Comparison of ENCODE assay signal across 8 cellular contexts in the genomic region with DNA sequence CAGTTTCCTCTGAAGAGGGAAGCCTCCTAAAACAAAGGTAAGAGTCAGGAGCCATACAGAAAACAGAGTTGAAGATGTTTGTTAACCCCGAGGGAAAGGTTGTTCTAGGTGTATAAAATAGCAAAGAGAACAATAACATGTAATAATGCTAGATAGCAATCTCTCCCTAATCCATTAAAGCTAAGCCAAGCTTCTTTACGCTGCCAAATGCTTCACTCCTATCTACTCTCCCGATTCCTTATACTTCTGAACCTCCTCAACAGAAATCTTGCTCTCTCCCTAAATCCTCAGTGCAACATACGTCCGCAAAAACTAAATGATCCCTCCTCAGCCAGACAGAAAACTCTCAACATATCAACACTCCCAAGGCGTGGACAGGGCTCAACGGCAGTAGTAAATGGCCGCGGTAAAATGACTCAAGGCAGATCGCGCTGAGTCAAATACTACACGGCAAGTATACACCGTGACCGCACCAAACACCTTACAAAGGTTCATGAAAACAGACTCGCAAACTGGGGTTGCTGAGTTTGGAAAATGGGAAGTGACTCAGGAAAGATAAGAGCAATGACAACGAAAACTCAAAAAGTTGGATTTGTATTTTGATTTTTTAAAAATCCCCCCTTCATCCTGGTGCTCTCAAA. TPM values are rescaled to one million over a fixed set of nuclear protein-coding genes. Genes with fewer than 3 reads are reported as not detected.
A peak's percentile ranks its signal among the peaks of the same experiment; 100 is the strongest.
DNase-seq lines count a peak whose midpoint lies in the region; FAIRE-seq and TF ChIP-seq lines count a peak whose summit lies in the region.

No MANE protein-coding gene starts in this region.

- FAIRE-seq in keratinocyte (lab: Jason Lieb, UNC), result peak; percentile 92
- no peak for FAIRE-seq in GM12892 (lab: Jason Lieb, UNC)

- H3K4me3 ChIP-seq in HAP-1 (peak overlapping the region; percentile 76), Loucy (ENCODE audit: low read length, poor library complexity, severe bottlenecking) (peak overlapping the region; percentile 88), keratinocyte (ENCODE audit: control insufficient read depth in 2 of 3, extremely low read depth in 1 of 3, insufficient read depth in 2 of 3, low read depth in 1 of 3, low read length in 3 of 3) (peak overlapping the region; percentile 90 to 96 (median 93))

- H3K27ac ChIP-seq in caudate nucleus (ENCODE audit: low read depth, low read length) (peak overlapping the region; percentile 98), keratinocyte (ENCODE audit: control insufficient read depth, insufficient read depth, low read length) (peak overlapping the region; percentile 90)

- dilution Hi-C loops in keratinocyte (cut with MboI; ENCODE audit: extremely low pct_ligation_motif_present, low sequenced_read_pairs), result no loop called here

- no peaks in the 10 kb centered on the region for H3K9me2 ChIP-seq in Loucy (replicated peaks; ENCODE audit: low read depth, low read length)

- TF ChIP-seq POLR2A in GM12892 (IDR thresholded peaks at IDR 0.05; ENCODE audit: low read depth, low read length), result no peak

- in situ Hi-C loops in HAP-1 (cut with MboI; ENCODE audit: low sequenced_read_pairs), result no loop called here

- peaks cover 50% of the 10 kb centered on the region for H3K79me2 ChIP-seq in Loucy (ENCODE audit: insufficient read depth, low read length)
- H3K79me2 ChIP-seq in keratinocyte (ENCODE audit: control insufficient read depth, insufficient read depth, low read length), result peaks cover 36% of the 10 kb centered on the region

- no peak for TF ChIP-seq CTCF in GM10266 (IDR thresholded peaks at IDR 0.05; ENCODE audit: control insufficient read depth, insufficient read depth, low read depth, missing control alignments)
- TF ChIP-seq CTCF in Loucy (conservative IDR thresholded peaks at IDR 0.05; ENCODE audit: low read length), result no peak
- no peak for TF ChIP-seq CTCF in keratinocyte (optimal IDR thresholded peaks at IDR 0.05 in 1 of 3, IDR thresholded peaks at IDR 0.05 in 1 of 3, conservative IDR thresholded peaks at IDR 0.05 in 1 of 3; ENCODE audit: extremely low read depth in 1 of 3, insufficient read depth in 2 of 3, low read length in 3 of 3)

- H3K4me2 ChIP-seq in Loucy (ENCODE audit: low read depth, low read length, poor library complexity, severe bottlenecking) (peak overlapping the region; percentile 88), keratinocyte (ENCODE audit: control insufficient read depth, extremely low read depth, insufficient read depth, low read depth, low read length) (peak overlapping the region; percentile 90)

- no peaks in the 10 kb centered on the region for H3F3A ChIP-seq in Loucy (ENCODE audit: low read depth)

- H3K36me3 ChIP-seq in HAP-1 (replicated peaks) (peaks cover 14% of the 10 kb centered on the region), Loucy (ENCODE audit: insufficient read depth, low read length) (no peaks in the 10 kb centered on the region), keratinocyte (ENCODE audit: control insufficient read depth in 2 of 2, extremely low read depth in 1 of 2, insufficient read depth in 2 of 2, low read length in 2 of 2) (peaks cover 4 to 14% of the 10 kb centered on the region in 2 experiments)

- no peaks in the 10 kb centered on the region for H3K9me3 ChIP-seq in HAP-1
- H3K9me3 ChIP-seq in Loucy (ENCODE audit: insufficient read depth, low read depth, low read length), result no peaks in the 10 kb centered on the region
- no peaks in the 10 kb centered on the region for H3K9me3 ChIP-seq in keratinocyte (ENCODE audit: control insufficient read depth, low read depth, low read length)

- peak; percentile 40 for DNase-seq in GM10266 (ENCODE audit: extremely low spot score)
- DNase-seq in HAP-1 (ENCODE audit: low spot score in 2 of 2), result peak; percentile 45 to 50
- peak; percentile 37 for DNase-seq in UCSD-AML1 (lab: John Stamatoyannopoulos, UW; ENCODE audit: unreplicated experiment)
- peak in 19 of 61 donors; percentile 12 to 75 (median 40) for DNase-seq in caudate nucleus (lab: John Stamatoyannopoulos, UW)
- no peak for DNase-seq in keratinocyte (ENCODE audit: low read depth, low spot score)
- DNase-seq in stimulated activated CD4-positive, alpha-beta T cell treated with anti-CD3 and anti-CD28 coated beads, Interleukin-15, amount 100 ng/mL, for 24 hours, result peak; percentile 73
- DNase-seq in GM12892 (ENCODE audit: insufficient read length), result no peak

- H3K9ac ChIP-seq in Loucy (ENCODE audit: low read depth, low read length, poor library complexity, severe bottlenecking) (peak overlapping the region; percentile 81), keratinocyte (ENCODE audit: control insufficient read depth, extremely low read depth, insufficient read depth, low read length) (peak overlapping the region; percentile 94)

- H3K4me1 ChIP-seq in HAP-1 (peaks cover 3% of the 10 kb centered on the region), Loucy (ENCODE audit: insufficient read depth, low read length, poor library complexity, severe bottlenecking) (peaks cover 50% of the 10 kb centered on the region), keratinocyte (ENCODE audit: control insufficient read depth, extremely low read depth, insufficient read depth, low read length) (peaks cover 11% of the 10 kb centered on the region)

- H2AFZ ChIP-seq in Loucy (ENCODE audit: low read length), result peak overlapping the region; percentile 49
- H2AFZ ChIP-seq in keratinocyte (ENCODE audit: control insufficient read depth, low read length), result peak overlapping the region; percentile 32

- H3K27me3 ChIP-seq in HAP-1 (ENCODE audit: low read depth) (no peaks in the 10 kb centered on the region), Loucy (ENCODE audit: insufficient read depth, low read length, poor library complexity, severe bottlenecking) (no peaks in the 10 kb centered on the region), keratinocyte (ENCODE audit: control insufficient read depth, extremely low read depth, insufficient read depth, low read length) (no peaks in the 10 kb centered on the region)

- H4K20me1 ChIP-seq in Loucy (ENCODE audit: insufficient read depth, low read length, poor library complexity, severe bottlenecking) (peaks cover 29% of the 10 kb centered on the region), keratinocyte (ENCODE audit: control insufficient read depth, extremely low read depth, insufficient read depth, low read length) (no peaks in the 10 kb centered on the region)

- H3K9me1 ChIP-seq in keratinocyte (ENCODE audit: control insufficient read depth, extremely low read depth, insufficient read depth, low read length), result no peaks in the 10 kb centered on the region

RNA-seq across cellular contexts. Expression of gene CLDND1, which starts 0.7 kb away (rescaled TPM):
- 92.0 to 137 TPM (median 126 TPM) in 3 replicates for polyA plus RNA-seq in keratinocyte
- 57.5 TPM for polyA plus RNA-seq in keratinocyte (2011; ENCODE audit: low read depth)
- 74.2 and 135 TPM in 2 replicates for polyA plus RNA-seq in keratinocyte (2011; cell fraction: cytosol; rRNA removed)
- 179 and 238 TPM in 2 replicates for polyA plus RNA-seq in keratinocyte (2011; cell fraction: nucleus; rRNA removed)
- 39.4 and 160 TPM in 2 replicates for polyA plus RNA-seq in keratinocyte (2012; ENCODE audit: low replicate concordance)
- 61.0 to 132 TPM (median 88.0 TPM) in 3 replicates for polyA minus RNA-seq in keratinocyte
- 47.4 TPM for polyA minus RNA-seq in keratinocyte (2011; cell fraction: cytosol; rRNA and poly(A)+ RNA removed)
- polyA minus RNA-seq in keratinocyte (2011; cell fraction: nucleus; rRNA and poly(A)+ RNA removed), result 37.5 and 80.5 TPM in 2 replicates
- 98.8 TPM for polyA plus RNA-seq in GM12892 (2012; ENCODE audit: missing spikeins)

RNA-seq across cellular contexts. Expression of gene GPR15, which starts 9.8 kb away (rescaled TPM):
- 0.05 TPM in 1 of 3 replicates, not detected in the others for polyA plus RNA-seq in keratinocyte
- not detected for polyA plus RNA-seq in keratinocyte (2011; ENCODE audit: low read depth)
- not detected in 2 replicates for polyA plus RNA-seq in keratinocyte (2011; cell fraction: cytosol; rRNA removed)
- polyA plus RNA-seq in keratinocyte (2011; cell fraction: nucleus; rRNA removed), result not detected in 2 replicates
- polyA plus RNA-seq in keratinocyte (2012; ENCODE audit: low replicate concordance), result not detected in 2 replicates
- not detected in 3 replicates for polyA minus RNA-seq in keratinocyte
- polyA minus RNA-seq in keratinocyte (2011; cell fraction: cytosol; rRNA and poly(A)+ RNA removed), result not detected
- polyA minus RNA-seq in keratinocyte (2011; cell fraction: nucleus; rRNA and poly(A)+ RNA removed), result not detected in 2 replicates
- 124 TPM for polyA plus RNA-seq in GM12892 (2012; ENCODE audit: missing spikeins)

RNA-seq across cellular contexts. Expression of gene OR5K2, which starts 24.5 kb away (rescaled TPM):
- not detected in 3 replicates for polyA plus RNA-seq in keratinocyte
- not detected for polyA plus RNA-seq in keratinocyte (2011; ENCODE audit: low read depth)
- not detected in 2 replicates for polyA plus RNA-seq in keratinocyte (2011; cell fraction: cytosol; rRNA removed)
- not detected in 2 replicates for polyA plus RNA-seq in keratinocyte (2011; cell fraction: nucleus; rRNA removed)
- 0.16 TPM in 1 of 2 replicates, not detected in the other for polyA plus RNA-seq in keratinocyte (2012; ENCODE audit: low replicate concordance)
- not detected in 3 replicates for polyA minus RNA-seq in keratinocyte
- not detected for polyA minus RNA-seq in keratinocyte (2011; cell fraction: cytosol; rRNA and poly(A)+ RNA removed)
- not detected in 2 replicates for polyA minus RNA-seq in keratinocyte (2011; cell fraction: nucleus; rRNA and poly(A)+ RNA removed)
- polyA plus RNA-seq in GM12892 (2012; ENCODE audit: missing spikeins), result not detected

RNA-seq across cellular contexts. Expression of gene OR5K1, which starts 59.0 kb away (rescaled TPM):
- polyA plus RNA-seq in keratinocyte, result not detected in 3 replicates
- not detected for polyA plus RNA-seq in keratinocyte (2011; ENCODE audit: low read depth)
- not detected in 2 replicates for polyA plus RNA-seq in keratinocyte (2011; cell fraction: cytosol; rRNA removed)
- not detected in 2 replicates for polyA plus RNA-seq in keratinocyte (2011; cell fraction: nucleus; rRNA removed)
- polyA plus RNA-seq in keratinocyte (2012; ENCODE audit: low replicate concordance), result not detected in 2 replicates
- polyA minus RNA-seq in keratinocyte, result not detected in 3 replicates
- polyA minus RNA-seq in keratinocyte (2011; cell fraction: cytosol; rRNA and poly(A)+ RNA removed), result not detected
- not detected in 2 replicates for polyA minus RNA-seq in keratinocyte (2011; cell fraction: nucleus; rRNA and poly(A)+ RNA removed)
- 0.17 TPM for polyA plus RNA-seq in GM12892 (2012; ENCODE audit: missing spikeins)

Comparison
In these comparisons a context has a peak if more than half of its experiments do, and no peak if none do; other contexts are left out.
1. DNase-seq: peak in GM10266 (single experiment), HAP-1 (2 of 2), UCSD-AML1 (single experiment) and stimulated activated CD4-positive, alpha-beta T cell treated with anti-CD3 and anti-CD28 coated beads, Interleukin-15, amount 100 ng/mL, for 24 hours (single experiment); none in keratinocyte (single experiment) and GM12892 (single experiment).
2. Peak in every context shown above with its lines, with median percentiles within 50 percentile points of each other: H3K4me3 ChIP-seq.